ENCODE assay signal across 8 cellular contexts in genomic region chr4:121800961-121801714, GRCh38. TPM values are rescaled to one million over a fixed set of nuclear protein-coding genes. Genes with fewer than 3 reads are reported as not detected.
A peak's percentile ranks its signal among the peaks of the same experiment; 100 is the strongest.
DNase-seq lines count a peak whose midpoint lies in the region; ATAC-seq and TF ChIP-seq lines count a peak whose summit lies in the region.

EXOSC9 (plus strand) TSS chr4:121801323; CDS start chr4:121801425, 102 bp downstream.

- H3K27me3 ChIP-seq in CD8-positive, alpha-beta T cell (ENCODE audit: insufficient read depth, low read length), result no peaks in the 10 kb centered on the region

- peak; percentile 83 for ATAC-seq in CD8-positive, alpha-beta T cell
- ATAC-seq in GM19467 (IDR thresholded peaks at IDR 0.05; ENCODE audit: unreplicated experiment), result peak; percentile 68

- no peak for TF ChIP-seq CTCF in CD8-positive, alpha-beta T cell (IDR thresholded peaks at IDR 0.05)

- H3K9me3 Mint-ChIP-seq in CD8-positive, alpha-beta T cell, result no peaks in the 10 kb centered on the region

- POLR2A ChIA-PET in CD8-positive, alpha-beta T cell (lab: Charles Lee), result interaction anchor here (1.0 to 1.3 kb wide), 2 partner anchors 21 to 23 kb away, joined by 3 to 13 read pairs; partner anchors contain the start of gene CCNA2

- intact Hi-C loops in CD8-positive, alpha-beta T cell (cut with DNase I, micrococcal nuclease), result loop anchor here (1.0 to 10.0 kb wide), 9 partner anchors 22 to 932 kb away; partner anchors contain the start of genes BBS12 (in 2 of the 2), BBS7 (in 2 of the 2), CCNA2 (in 2 of the 2) and BLTP1 (in 1 of the 2)

- peaks cover 8% of the 10 kb centered on the region for H3K36me3 ChIP-seq in CD8-positive, alpha-beta T cell (ENCODE audit: insufficient read depth, low read length)

- CTCF ChIA-PET in CD8-positive, alpha-beta T cell (lab: Charles Lee), result interaction anchor here (0.6 to 1.6 kb wide), 2 partner anchors 16 to 956 kb away, joined by 3 read pairs; no protein-coding TSS in a partner anchor

- H3K4me3 ChIP-seq in CD8-positive, alpha-beta T cell (ENCODE audit: low read depth, low read length), result peak within 1 kb of the TSS; percentile 83

- H3K27ac Mint-ChIP-seq in CD8-positive, alpha-beta T cell, result peak within 1 kb of the TSS; percentile 99

- no peaks in the 10 kb centered on the region for H3K27me3 Mint-ChIP-seq in CD8-positive, alpha-beta T cell (ENCODE audit: low read depth)

- peak; percentile 91 to 98 (median 95) for DNase-seq in CD8-positive, alpha-beta T cell
- DNase-seq in HS-27A (ENCODE audit: low read depth) (peak; percentile 76), lung microvascular endothelial cell (ENCODE audit: low read depth in 2 of 2) (peak; percentile 95 to 97)
- peak; percentile 73 for DNase-seq in NK-92 treated with Interleukin-12 subunit alpha and Interleukin-12 subunit beta, amount 100 ng/mL, for 24 hours (lab: John Stamatoyannopoulos, UW)
- peak; percentile 99 for DNase-seq in activated CD8-positive, alpha-beta memory T cell treated with anti-CD3 and anti-CD28 coated beads for 24 hours
- DNase-seq in effector CD8-positive, alpha-beta T cell (lab: John Stamatoyannopoulos, UW), result peak; percentile 95
- peak; percentile 85 to 91 (median 90) for DNase-seq in stimulated activated CD4-positive, alpha-beta T cell treated with anti-CD3 and anti-CD28 coated beads, TNF-alpha, amount 100 ng/mL, for 48 hours (ENCODE audit: low read depth in 3 of 3)

- H3K4me1 Mint-ChIP-seq in CD8-positive, alpha-beta T cell (ENCODE audit: low read depth), result peaks cover 40% of the 10 kb centered on the region

- peaks cover 31% of the 10 kb centered on the region for H3K4me1 ChIP-seq in CD8-positive, alpha-beta T cell (ENCODE audit: insufficient read depth, low read length)

- H3K9me3 ChIP-seq in CD8-positive, alpha-beta T cell (ENCODE audit: low read length), result no peaks in the 10 kb centered on the region

- peak within 1 kb of the TSS; percentile 89 for H3K4me3 Mint-ChIP-seq in CD8-positive, alpha-beta T cell

- peak within 1 kb of the TSS; percentile 90 for H3K27ac ChIP-seq in CD8-positive, alpha-beta T cell (ENCODE audit: low read depth, low read length)

- H3K36me3 Mint-ChIP-seq in CD8-positive, alpha-beta T cell, result peaks cover 40% of the 10 kb centered on the region

RNA-seq across cellular contexts. Expression of gene EXOSC9, which starts in this region (rescaled TPM):
- 10 to 100 TPM; 76.9 to 80.5 TPM for total RNA-seq in CD8-positive, alpha-beta T cell
- 23.0 and 29.2 TPM in 2 replicates for total RNA-seq in lung microvascular endothelial cell

Comparison
In these comparisons a context has a peak if more than half of its experiments do, and no peak if none do; other contexts are left out.
1. Peak in every context shown above with its lines: DNase-seq, ATAC-seq, H3K4me3 ChIP-seq and H3K27ac ChIP-seq.